In the genomic region with DNA sequence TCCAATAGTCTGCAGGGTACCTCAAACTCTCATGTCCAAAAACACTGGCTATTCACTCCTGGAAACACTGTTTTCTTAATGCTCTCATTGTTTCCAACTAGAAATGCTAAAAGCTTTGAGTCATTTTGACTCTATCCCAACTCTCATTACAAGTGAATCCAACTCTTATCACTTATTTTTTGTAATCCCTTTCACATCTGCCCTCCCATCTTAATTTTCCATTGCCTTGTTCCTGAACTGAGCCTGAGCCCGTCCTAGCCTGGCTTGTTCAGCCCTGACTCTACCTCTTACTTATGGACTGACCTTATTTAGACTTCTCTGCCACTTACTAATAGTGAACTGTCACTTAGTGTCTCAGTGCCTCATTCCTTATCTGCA, we compare ENCODE assay signal across 1 cellular context.
TF ChIP-seq lines count a peak whose summit lies in the region.

No MANE protein-coding gene starts in this region.

TF ChIP-seq in GM12878, 131 proteins besides CTCF, POLR2A, EP300 and RAD21:
- TF ChIP-seq MEF2A (IDR thresholded peaks at IDR 0.05; ENCODE audit: insufficient read depth, low read depth, low read length) (no peak), SMAD1 (IDR thresholded peaks at IDR 0.05; ENCODE audit: low read depth, partially characterized antibody) (no peak), IRF4 (IDR thresholded peaks at IDR 0.05; ENCODE audit: low read depth, low read length) (no peak), NFXL1 (IDR thresholded peaks at IDR 0.05; ENCODE audit: borderline replicate concordance) (no peak)
- TF ChIP-seq, protein P1, sequence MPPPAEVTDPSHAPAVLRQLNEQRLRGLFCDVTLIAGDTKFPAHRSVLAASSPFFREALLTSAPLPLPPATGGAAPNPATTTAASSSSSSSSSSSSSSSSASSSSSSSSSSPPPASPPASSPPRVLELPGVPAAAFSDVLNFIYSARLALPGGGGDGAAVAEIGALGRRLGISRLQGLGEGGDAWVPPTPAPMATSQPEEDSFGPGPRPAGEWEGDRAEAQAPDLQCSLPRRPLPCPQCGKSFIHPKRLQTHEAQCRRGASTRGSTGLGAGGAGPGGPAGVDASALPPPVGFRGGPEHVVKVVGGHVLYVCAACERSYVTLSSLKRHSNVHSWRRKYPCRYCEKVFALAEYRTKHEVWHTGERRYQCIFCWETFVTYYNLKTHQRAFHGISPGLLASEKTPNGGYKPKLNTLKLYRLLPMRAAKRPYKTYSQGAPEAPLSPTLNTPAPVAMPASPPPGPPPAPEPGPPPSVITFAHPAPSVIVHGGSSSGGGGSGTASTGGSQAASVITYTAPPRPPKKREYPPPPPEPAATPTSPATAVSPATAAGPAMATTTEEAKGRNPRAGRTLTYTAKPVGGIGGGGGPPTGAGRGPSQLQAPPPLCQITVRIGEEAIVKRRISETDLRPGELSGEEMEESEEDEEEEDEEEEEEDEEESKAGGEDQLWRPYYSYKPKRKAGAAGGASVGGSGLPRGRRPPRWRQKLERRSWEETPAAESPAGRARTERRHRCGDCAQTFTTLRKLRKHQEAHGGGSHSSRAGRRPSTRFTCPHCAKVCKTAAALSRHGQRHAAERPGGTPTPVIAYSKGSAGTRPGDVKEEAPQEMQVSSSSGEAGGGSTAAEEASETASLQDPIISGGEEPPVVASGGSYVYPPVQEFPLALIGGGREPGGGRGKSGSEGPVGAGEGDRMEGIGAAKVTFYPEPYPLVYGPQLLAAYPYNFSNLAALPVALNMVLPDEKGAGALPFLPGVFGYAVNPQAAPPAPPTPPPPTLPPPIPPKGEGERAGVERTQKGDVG (CRISPR knock-in tag; IDR thresholded peaks at IDR 0.05) = no peak
